In the genomic region with DNA sequence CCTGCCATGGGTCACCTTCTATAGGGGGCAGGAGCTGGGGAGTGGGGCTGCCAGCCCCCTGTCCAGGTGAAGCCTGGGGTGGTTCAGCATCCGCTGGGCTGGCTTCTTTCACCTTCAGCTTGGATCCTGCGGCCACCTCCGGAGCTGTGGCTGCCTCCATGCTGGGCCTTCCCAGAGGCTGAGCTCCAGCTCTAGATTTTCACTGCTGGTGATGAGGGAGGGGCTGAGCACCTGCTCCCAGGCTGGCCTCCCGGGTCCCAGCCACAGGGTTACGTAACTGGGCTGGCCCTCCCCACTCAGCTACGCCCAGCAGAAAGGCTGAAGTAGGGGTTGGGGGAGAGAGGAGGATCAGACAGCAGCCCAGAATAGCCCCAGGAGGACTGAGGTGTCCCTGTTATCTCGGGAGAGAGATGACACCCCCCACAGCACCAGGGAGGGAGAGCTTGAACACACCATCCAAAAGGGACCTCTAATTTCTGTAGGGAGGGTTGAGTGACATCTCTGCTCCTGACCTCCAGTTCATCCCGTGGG, we compare ENCODE assay signal across 1 cellular context.
TF ChIP-seq lines count a peak whose summit lies in the region.

A gene with protein sequence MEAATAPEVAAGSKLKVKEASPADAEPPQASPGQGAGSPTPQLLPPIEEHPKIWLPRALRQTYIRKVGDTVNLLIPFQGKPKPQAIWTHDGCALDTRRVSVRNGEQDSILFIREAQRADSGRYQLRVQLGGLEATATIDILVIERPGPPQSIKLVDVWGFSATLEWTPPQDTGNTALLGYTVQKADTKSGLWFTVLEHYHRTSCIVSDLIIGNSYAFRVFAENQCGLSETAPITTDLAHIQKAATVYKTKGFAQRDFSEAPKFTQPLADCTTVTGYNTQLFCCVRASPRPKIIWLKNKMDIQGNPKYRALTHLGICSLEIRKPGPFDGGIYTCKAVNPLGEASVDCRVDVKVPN (minus strand): TSS at position 180 of the 531 bp plus-strand sequence. CDS start 20 bp downstream, at position 160.

TF ChIP-seq in WTC11, 78 proteins besides CTCF, POLR2A, EP300 and RAD21 (continued from another document):
- TF ChIP-seq, protein P1, sequence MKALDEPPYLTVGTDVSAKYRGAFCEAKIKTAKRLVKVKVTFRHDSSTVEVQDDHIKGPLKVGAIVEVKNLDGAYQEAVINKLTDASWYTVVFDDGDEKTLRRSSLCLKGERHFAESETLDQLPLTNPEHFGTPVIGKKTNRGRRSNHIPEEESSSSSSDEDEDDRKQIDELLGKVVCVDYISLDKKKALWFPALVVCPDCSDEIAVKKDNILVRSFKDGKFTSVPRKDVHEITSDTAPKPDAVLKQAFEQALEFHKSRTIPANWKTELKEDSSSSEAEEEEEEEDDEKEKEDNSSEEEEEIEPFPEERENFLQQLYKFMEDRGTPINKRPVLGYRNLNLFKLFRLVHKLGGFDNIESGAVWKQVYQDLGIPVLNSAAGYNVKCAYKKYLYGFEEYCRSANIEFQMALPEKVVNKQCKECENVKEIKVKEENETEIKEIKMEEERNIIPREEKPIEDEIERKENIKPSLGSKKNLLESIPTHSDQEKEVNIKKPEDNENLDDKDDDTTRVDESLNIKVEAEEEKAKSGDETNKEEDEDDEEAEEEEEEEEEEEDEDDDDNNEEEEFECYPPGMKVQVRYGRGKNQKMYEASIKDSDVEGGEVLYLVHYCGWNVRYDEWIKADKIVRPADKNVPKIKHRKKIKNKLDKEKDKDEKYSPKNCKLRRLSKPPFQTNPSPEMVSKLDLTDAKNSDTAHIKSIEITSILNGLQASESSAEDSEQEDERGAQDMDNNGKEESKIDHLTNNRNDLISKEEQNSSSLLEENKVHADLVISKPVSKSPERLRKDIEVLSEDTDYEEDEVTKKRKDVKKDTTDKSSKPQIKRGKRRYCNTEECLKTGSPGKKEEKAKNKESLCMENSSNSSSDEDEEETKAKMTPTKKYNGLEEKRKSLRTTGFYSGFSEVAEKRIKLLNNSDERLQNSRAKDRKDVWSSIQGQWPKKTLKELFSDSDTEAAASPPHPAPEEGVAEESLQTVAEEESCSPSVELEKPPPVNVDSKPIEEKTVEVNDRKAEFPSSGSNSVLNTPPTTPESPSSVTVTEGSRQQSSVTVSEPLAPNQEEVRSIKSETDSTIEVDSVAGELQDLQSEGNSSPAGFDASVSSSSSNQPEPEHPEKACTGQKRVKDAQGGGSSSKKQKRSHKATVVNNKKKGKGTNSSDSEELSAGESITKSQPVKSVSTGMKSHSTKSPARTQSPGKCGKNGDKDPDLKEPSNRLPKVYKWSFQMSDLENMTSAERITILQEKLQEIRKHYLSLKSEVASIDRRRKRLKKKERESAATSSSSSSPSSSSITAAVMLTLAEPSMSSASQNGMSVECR (CRISPR knock-in tag; IDR thresholded peaks at IDR 0.05; ENCODE audit: borderline replicate concordance) = no peak
- TF ChIP-seq CREB1 (CRISPR knock-in tag; IDR thresholded peaks at IDR 0.05) = no peak
- TF ChIP-seq ATF1 (CRISPR knock-in tag; IDR thresholded peaks at IDR 0.05) = no peak
- TF ChIP-seq RELA (CRISPR knock-in tag; IDR thresholded peaks at IDR 0.05; ENCODE audit: borderline replicate concordance) = no peak
